8 cellular contexts compared by ENCODE assay signal in genomic region chr19:12365372-12366162, GRCh38.
DNase-seq lines count a peak whose midpoint lies in the region; ATAC-seq lines count a peak whose summit lies in the region.

ZNF442 (minus strand) TSS chr19:12365683; CDS start chr19:12363631, 2,052 bp downstream.

- ATAC-seq in HG03045 (IDR thresholded peaks at IDR 0.05; ENCODE audit: unreplicated experiment) = peak; percentile 94

- DNase-seq in SIG-M5 treated with dmso at 0.1 percent for 504 hours (lab: John Stamatoyannopoulos, UW; ENCODE audit: unreplicated experiment) = peak; percentile 39
- no peak for DNase-seq in SIG-M5 (lab: John Stamatoyannopoulos, UW)
- peak; percentile 26 for DNase-seq in NCI-H345 treated with DMSO at 0.1 percent for 48 hours (lab: John Stamatoyannopoulos, UW; ENCODE audit: unreplicated experiment)
- peak; percentile 77 for DNase-seq in activated CD4-positive, alpha-beta T cell treated with anti-CD3 and anti-CD28 coated beads, Interleukin-2, amount 50 U/mL, for 1 hour
- DNase-seq in dedifferentiated amniotic fluid mesenchymal stem cell (ENCODE audit: extremely low spot score) = peak; percentile 95
- peak; percentile 100 for DNase-seq in left kidney (ENCODE audit: low read depth, low spot score)
- peak; percentile 92 for DNase-seq in stimulated activated CD4-positive, alpha-beta T cell treated with anti-CD3 and anti-CD28 coated beads, Interleukin-1b, Interleukin-23, amount 100 ng/mL, for 48 hours
